In genomic region chr9:123314617-123315016, GRCh38 we compare ENCODE assay signal across 27 cellular contexts. TPM values are rescaled to one million over a fixed set of nuclear protein-coding genes. Genes with fewer than 3 reads are reported as not detected.
"Had no signal": no experiment of that assay in that cellular context is flagged by ENCODE, and none has a peak within 500 bp of the region (broad histone marks: within the 10 kb centered on the region; RNA-seq: fewer than 3 reads in every experiment).

No MANE protein-coding gene starts in this region.

- H3K9me3 ChIP-seq: adrenal gland, Peyer's patch, SJSA1 had no signal

- H3K36me3 ChIP-seq: adrenal gland, Peyer's patch, SJSA1 had no signal

- H3K27me3 ChIP-seq: adrenal gland, Peyer's patch, SJSA1 had no signal

- DNase-seq: activated CD4-positive, alpha-beta T cell treated with anti-CD3 and anti-CD28 coated beads for 48 hours; activated CD4-positive, alpha-beta T cell treated with anti-CD3 and anti-CD28 coated beads, Interleukin-2, amount 50 U/mL, for 4 hours; activated CD4-positive, CD25-positive, alpha-beta regulatory T cell treated with anti-CD3 and anti-CD28 coated beads, Interleukin-2, amount 50 U/mL, for 72 hours; activated CD8-positive, alpha-beta T cell treated with anti-CD3 and anti-CD28 coated beads, Interleukin-2, amount 10 ng/mL, durations not matched to agents 7 days and 5 days; activated gamma-delta T cell; activated naive CD4-positive, alpha-beta T cell treated with anti-CD3 and anti-CD28 coated beads, Interleukin-2, amount 10 ng/mL, durations not matched to agents 7 days and 5 days; activated naive CD8-positive, alpha-beta T cell treated with anti-CD3 and anti-CD28 coated beads, Interleukin-2, amount 10 ng/mL, durations not matched to agents 7 days and 5 days; activated T-cell treated with anti-CD3 and anti-CD28 coated beads, Interleukin-2, amount 50 U/mL, for 4 hours; adrenal gland; anterior cingulate cortex; caudate nucleus; Kasumi-1; KBM-7; NCI-H1105 treated with DMSO at 0.1 percent for 48 hours; NCI-H146; NCI-H187 treated with DMSO at 0.1 percent for 48 hours; NCI-H2081 treated with DMSO at 0.1 percent for 48 hours; NCI-H446; NCI-H524; SHP77; T-helper 9 cell had no signal

- H3K27ac ChIP-seq: adrenal gland, Peyer's patch, RWPE1, SJSA1 had no signal

- H3K4me3 Mint-ChIP-seq: activated CD8-positive, alpha-beta T cell treated with anti-CD3 and anti-CD28 coated beads, Interleukin-2, amount 10 ng/mL, durations not matched to agents 7 days and 5 days; activated naive CD4-positive, alpha-beta T cell treated with anti-CD3 and anti-CD28 coated beads, Interleukin-2, amount 10 ng/mL, durations not matched to agents 7 days and 5 days; activated naive CD8-positive, alpha-beta T cell treated with anti-CD3 and anti-CD28 coated beads, Interleukin-2, amount 10 ng/mL, durations not matched to agents 7 days and 5 days; activated T-cell treated with anti-CD3 and anti-CD28 coated beads, Interleukin-2, amount 50 U/mL, for 4 hours; activated T-helper 17 cell treated with anti-CD3 and anti-CD28 coated beads, Interleukin-2, amount 50 U/mL, for 72 hours; T-helper 1 cell treated with Interleukin-12 subunit alpha and Interleukin-12 subunit beta and Interleukin-4 antibody, amounts not matched to agents 30 μg/mL and 1 μg/mL, for 36 hours; WTC11 had no signal

- H3K4me1 ChIP-seq: adrenal gland, Peyer's patch, SJSA1 had no signal

- H3K36me3 Mint-ChIP-seq: activated naive CD4-positive, alpha-beta T cell treated with anti-CD3 and anti-CD28 coated beads, Interleukin-2, amount 10 ng/mL, durations not matched to agents 7 days and 5 days; activated naive CD8-positive, alpha-beta T cell treated with anti-CD3 and anti-CD28 coated beads, Interleukin-2, amount 10 ng/mL, durations not matched to agents 7 days and 5 days; WTC11 had no signal

- H3K27ac Mint-ChIP-seq: activated CD8-positive, alpha-beta T cell treated with anti-CD3 and anti-CD28 coated beads, Interleukin-2, amount 10 ng/mL, durations not matched to agents 7 days and 5 days; activated naive CD4-positive, alpha-beta T cell treated with anti-CD3 and anti-CD28 coated beads, Interleukin-2, amount 10 ng/mL, durations not matched to agents 7 days and 5 days; activated T-helper 17 cell treated with anti-CD3 and anti-CD28 coated beads, Interleukin-2, amount 50 U/mL, for 72 hours; T-helper 1 cell treated with Interleukin-12 subunit alpha and Interleukin-12 subunit beta and Interleukin-4 antibody, amounts not matched to agents 30 μg/mL and 1 μg/mL, for 36 hours; WTC11 had no signal

- ATAC-seq: activated CD8-positive, alpha-beta T cell treated with anti-CD3 and anti-CD28 coated beads, Interleukin-2, amount 10 ng/mL, durations not matched to agents 7 days and 5 days; activated T-cell treated with anti-CD3 and anti-CD28 coated beads, Interleukin-2, amount 50 U/mL, for 4 hours; activated T-helper 17 cell treated with anti-CD3 and anti-CD28 coated beads, Interleukin-2, amount 50 U/mL, for 72 hours; WTC11 had no signal

- H3K9me3 Mint-ChIP-seq: activated naive CD4-positive, alpha-beta T cell treated with anti-CD3 and anti-CD28 coated beads, Interleukin-2, amount 10 ng/mL, durations not matched to agents 7 days and 5 days; activated naive CD8-positive, alpha-beta T cell treated with anti-CD3 and anti-CD28 coated beads, Interleukin-2, amount 10 ng/mL, durations not matched to agents 7 days and 5 days; activated T-cell treated with anti-CD3 and anti-CD28 coated beads, Interleukin-2, amount 50 U/mL, for 4 hours; activated T-helper 17 cell treated with anti-CD3 and anti-CD28 coated beads, Interleukin-2, amount 50 U/mL, for 72 hours; T-helper 1 cell treated with Interleukin-12 subunit alpha and Interleukin-12 subunit beta and Interleukin-4 antibody, amounts not matched to agents 30 μg/mL and 1 μg/mL, for 36 hours; WTC11 had no signal

- H3K4me3 ChIP-seq: adrenal gland, Peyer's patch, SJSA1 had no signal

RNA-seq across cellular contexts. Expression of gene CRB2, which starts 41.4 kb away (rescaled TPM):
- total RNA-seq: activated CD8-positive, alpha-beta T cell treated with anti-CD3 and anti-CD28 coated beads, Interleukin-2, amount 10 ng/mL, durations not matched to agents 7 days and 5 days; activated naive CD8-positive, alpha-beta T cell treated with anti-CD3 and anti-CD28 coated beads, Interleukin-2, amount 10 ng/mL, durations not matched to agents 7 days and 5 days; SJSA1 had no signal
